In genomic region chr1:218027152-218027551, GRCh38 we compare ENCODE assay signal across 37 cellular contexts.
"Had no signal": no experiment of that assay in that cellular context is flagged by ENCODE, and none has a peak within 500 bp of the region (broad histone marks: within the 10 kb centered on the region; RNA-seq: fewer than 3 reads in every experiment).

No MANE protein-coding gene starts in this region.

- ATAC-seq: activated CD8-positive, alpha-beta T cell treated with anti-CD3 and anti-CD28 coated beads for 36 hours; activated naive CD4-positive, alpha-beta T cell treated with anti-CD3 and anti-CD28 coated beads, Interleukin-2, amount 50 U/mL, for 72 hours; activated T-cell treated with anti-CD3 and anti-CD28 coated beads, Interleukin-2, amount 50 U/mL, for 4 hours; activated T-cell treated with anti-CD3 and anti-CD28 coated beads, Interleukin-2, amount 50 U/mL, for 72 hours; activated T-helper 17 cell treated with anti-CD3 and anti-CD28 coated beads, Interleukin-2, amount 50 U/mL, for 72 hours; body of pancreas had no signal

- H3K9me3 ChIP-seq: adrenal gland, body of pancreas, breast epithelium had no signal

- H3K4me3 Mint-ChIP-seq: activated B cell treated with CpG ODN at 0.5 μM for 24 hours; activated CD4-positive, alpha-beta memory T cell treated with anti-CD3 and anti-CD28 coated beads for 36 hours; activated CD4-positive, alpha-beta T cell treated with anti-CD3 and anti-CD28 coated beads, Interleukin-2, amount 10 ng/mL, durations not matched to agents 24 days and 14 days; activated CD8-positive, alpha-beta T cell treated with anti-CD3 and anti-CD28 coated beads for 36 hours; activated naive CD4-positive, alpha-beta T cell treated with anti-CD3 and anti-CD28 coated beads for 36 hours; activated naive CD8-positive, alpha-beta T cell treated with anti-CD3 and anti-CD28 coated beads for 36 hours; activated T-cell treated with anti-CD3 and anti-CD28 coated beads, Interleukin-2, amount 50 U/mL, for 4 hours; activated T-cell treated with anti-CD3 and anti-CD28 coated beads, Interleukin-2, amount 50 U/mL, for 72 hours; activated T-helper 1 cell treated with anti-CD3 and anti-CD28 coated beads, Interleukin-12 subunit alpha, Interleukin-12 subunit beta, Interleukin-2, Interleukin-4 antibody, amounts not matched to agents 30 ng/mL and 10 ng/mL and 1 ng/mL, durations not matched to agents 14 hours and 24 hours and 36 hours; activated T-helper 17 cell treated with anti-CD3 and anti-CD28 coated beads, Interleukin-2, amount 50 U/mL, for 72 hours; T-helper 1 cell treated with Interleukin-12 subunit alpha and Interleukin-12 subunit beta and Interleukin-4 antibody, amounts not matched to agents 30 μg/mL and 1 μg/mL, for 36 hours; T-helper 2 cell treated with Interferon-gamma antibody and Interleukin-4, amounts not matched to agents 5 μg/mL and 100 μg/mL, for 36 hours had no signal

- H3K27me3 ChIP-seq: adrenal gland, body of pancreas, brain microvascular endothelial cell, breast epithelium had no signal

- H3K4me1 ChIP-seq: adrenal gland, body of pancreas, breast epithelium had no signal

- H3K27ac Mint-ChIP-seq: activated B cell treated with CpG ODN at 0.5 μM for 24 hours; activated CD4-positive, alpha-beta memory T cell treated with anti-CD3 and anti-CD28 coated beads for 36 hours; activated CD4-positive, alpha-beta T cell treated with anti-CD3 and anti-CD28 coated beads, Interleukin-2, amount 10 ng/mL, durations not matched to agents 24 days and 14 days; activated CD8-positive, alpha-beta T cell treated with anti-CD3 and anti-CD28 coated beads for 36 hours; activated naive CD4-positive, alpha-beta T cell treated with anti-CD3 and anti-CD28 coated beads for 36 hours; activated naive CD4-positive, alpha-beta T cell treated with anti-CD3 and anti-CD28 coated beads, Interleukin-2, amount 50 U/mL, for 72 hours; activated naive CD8-positive, alpha-beta T cell treated with anti-CD3 and anti-CD28 coated beads for 36 hours; activated T-cell treated with anti-CD3 and anti-CD28 coated beads, Interleukin-2, amount 50 U/mL, for 72 hours; activated T-helper 1 cell treated with anti-CD3 and anti-CD28 coated beads, Interleukin-12 subunit alpha, Interleukin-12 subunit beta, Interleukin-2, Interleukin-4 antibody, amounts not matched to agents 30 ng/mL and 10 ng/mL and 1 ng/mL, durations not matched to agents 14 hours and 24 hours and 36 hours; activated T-helper 17 cell treated with anti-CD3 and anti-CD28 coated beads, Interleukin-2, amount 50 U/mL, for 72 hours; T-helper 1 cell treated with Interleukin-12 subunit alpha and Interleukin-12 subunit beta and Interleukin-4 antibody, amounts not matched to agents 30 μg/mL and 1 μg/mL, for 36 hours; T-helper 2 cell treated with Interferon-gamma antibody and Interleukin-4, amounts not matched to agents 5 μg/mL and 100 μg/mL, for 36 hours had no signal

- H3K4me1 Mint-ChIP-seq: activated B cell treated with CpG ODN at 0.5 μM for 24 hours; activated CD4-positive, alpha-beta T cell treated with anti-CD3 and anti-CD28 coated beads, Interleukin-2, amount 10 ng/mL, durations not matched to agents 24 days and 14 days; activated naive CD8-positive, alpha-beta T cell treated with anti-CD3 and anti-CD28 coated beads for 36 hours; activated T-helper 17 cell treated with anti-CD3 and anti-CD28 coated beads, Interleukin-2, amount 50 U/mL, for 72 hours had no signal

- H3K27ac ChIP-seq: adrenal gland, body of pancreas, brain microvascular endothelial cell, breast epithelium, VCaP had no signal

- H3K36me3 ChIP-seq: adrenal gland, brain microvascular endothelial cell, breast epithelium had no signal

- H3K36me3 Mint-ChIP-seq: activated CD4-positive, alpha-beta memory T cell treated with anti-CD3 and anti-CD28 coated beads for 36 hours; activated naive CD4-positive, alpha-beta T cell treated with anti-CD3 and anti-CD28 coated beads, Interleukin-2, amount 50 U/mL, for 72 hours; activated naive CD8-positive, alpha-beta T cell treated with anti-CD3 and anti-CD28 coated beads for 36 hours had no signal

- H3K27me3 Mint-ChIP-seq: activated B cell treated with CpG ODN at 0.5 μM for 24 hours; activated CD4-positive, alpha-beta memory T cell treated with anti-CD3 and anti-CD28 coated beads for 36 hours; activated CD4-positive, alpha-beta T cell treated with anti-CD3 and anti-CD28 coated beads, Interleukin-2, amount 10 ng/mL, durations not matched to agents 24 days and 14 days; activated CD8-positive, alpha-beta T cell treated with anti-CD3 and anti-CD28 coated beads for 36 hours; activated naive CD8-positive, alpha-beta T cell treated with anti-CD3 and anti-CD28 coated beads for 36 hours; activated T-helper 17 cell treated with anti-CD3 and anti-CD28 coated beads, Interleukin-2, amount 50 U/mL, for 72 hours had no signal

- H3K4me3 ChIP-seq: adrenal gland, body of pancreas, breast epithelium had no signal

- FAIRE-seq: astrocyte, TTC549 had no signal

- DNase-seq: activated B cell treated with CpG ODN at 0.5 μM for 24 hours; activated CD4-positive, alpha-beta memory T cell treated with anti-CD3 and anti-CD28 coated beads for 36 hours; activated CD4-positive, alpha-beta T cell treated with anti-CD3 and anti-CD28 coated beads for 4 hours; activated CD4-positive, alpha-beta T cell treated with anti-CD3 and anti-CD28 coated beads, Interleukin-2, amount 10 ng/mL, durations not matched to agents 24 days and 14 days; activated CD4-positive, alpha-beta T cell treated with anti-CD3 and anti-CD28 coated beads, Interleukin-2, amount 50 U/mL, for 1 hour; activated CD4-positive, alpha-beta T cell treated with anti-CD3 and anti-CD28 coated beads, Interleukin-2, amount 50 U/mL, for 4 hours; activated CD4-positive, CD25-positive, alpha-beta regulatory T cell treated with anti-CD3 and anti-CD28 coated beads, Interleukin-2, amount 50 U/mL, for 72 hours; activated CD8-positive, alpha-beta memory T cell treated with anti-CD3 and anti-CD28 coated beads, Interleukin-2, amount 50 U/mL, for 4 hours; activated CD8-positive, alpha-beta T cell treated with anti-CD3 and anti-CD28 coated beads for 36 hours; activated effector memory CD4-positive, alpha-beta T cell treated with anti-CD3 and anti-CD28 coated beads, Interleukin-2, amount 50 U/mL, for 16 hours; activated gamma-delta T cell treated with Interleukin-2 at 50 U/mL for 16 hours; activated naive CD4-positive, alpha-beta T cell; activated naive CD4-positive, alpha-beta T cell treated with anti-CD3 and anti-CD28 coated beads for 36 hours; activated naive CD4-positive, alpha-beta T cell treated with anti-CD3 and anti-CD28 coated beads, Interleukin-2, amount 50 U/mL, for 16 hours; activated naive CD8-positive, alpha-beta T cell treated with anti-CD3 and anti-CD28 coated beads for 36 hours; activated T-cell treated with anti-CD3 and anti-CD28 coated beads for 4 hours; activated T-cell treated with anti-CD3 and anti-CD28 coated beads, Interleukin-2, amount 50 U/mL, for 1 hour; activated T-cell treated with anti-CD3 and anti-CD28 coated beads, Interleukin-2, amount 50 U/mL, for 4 hours; activated T-cell treated with anti-CD3 and anti-CD28 coated beads, Interleukin-2, amount 50 U/mL, for 72 hours; adrenal gland; amniotic stem cell; aorta; body of pancreas; brain microvascular endothelial cell; central memory CD4-positive, alpha-beta T cell; cerebellar nuclear complex; T-helper 2 cell; T-helper 9 cell had no signal

- H3K9me3 Mint-ChIP-seq: activated B cell treated with CpG ODN at 0.5 μM for 24 hours; T-helper 1 cell treated with Interleukin-12 subunit alpha and Interleukin-12 subunit beta and Interleukin-4 antibody, amounts not matched to agents 30 μg/mL and 1 μg/mL, for 36 hours had no signal
